Comparison of ENCODE assay signal across 17 cellular contexts in the genomic region with DNA sequence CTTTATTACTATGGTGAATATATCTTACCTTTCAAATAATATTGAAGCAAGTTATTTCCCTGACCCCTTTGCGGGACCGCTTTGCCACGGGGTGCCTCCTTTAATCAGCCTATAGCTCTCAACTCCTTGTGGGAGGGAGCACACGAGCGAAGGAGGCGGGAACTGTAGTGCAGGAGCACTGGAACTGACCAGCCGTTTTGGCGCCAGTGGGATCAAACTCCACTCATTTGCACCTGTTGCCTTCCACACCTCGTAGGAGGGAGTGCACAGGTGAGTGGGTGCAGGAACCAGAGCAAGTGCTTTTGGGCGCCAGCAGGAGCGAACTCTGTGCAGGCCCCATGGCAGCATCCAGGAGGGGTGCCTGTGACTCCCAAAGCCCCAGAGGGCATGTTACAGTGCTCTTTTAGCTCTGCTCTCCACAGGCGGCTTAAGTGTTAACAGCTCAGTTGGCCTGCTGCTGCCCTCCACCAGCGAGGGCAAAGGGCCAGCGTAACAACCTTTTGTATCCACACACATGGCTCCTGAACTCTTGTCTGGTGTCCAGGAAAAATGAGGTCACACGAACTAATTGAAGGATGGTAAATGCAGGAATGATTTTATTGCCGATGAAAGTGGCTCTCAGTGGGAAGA.
DNase-seq lines count a peak whose midpoint lies in the region; ATAC-seq, FAIRE-seq and TF ChIP-seq lines count a peak whose summit lies in the region.
"Had no signal": no experiment of that assay in that cellular context is flagged by ENCODE, and none has a peak within 500 bp of the region (broad histone marks: within the 10 kb centered on the region; RNA-seq: fewer than 3 reads in every experiment).

No MANE protein-coding gene starts in this region.

- no peak for TF ChIP-seq POLR2A in H1 (IDR thresholded peaks at IDR 0.05; ENCODE audit: control extremely low read depth in 1 of 2, low read depth in 2 of 2, low read length in 2 of 2)

- POLR2A ChIA-PET in H1 (lab: Charles Lee; ENCODE audit: partially characterized antibody), result interaction anchor here (0.7 to 1.3 kb wide), 2 partner anchors 10 to 22 kb away, joined by 3 to 6 read pairs; no protein-coding TSS in a partner anchor

- no peak overlapping the region for H3K23ac ChIP-seq in H1 (ENCODE audit: insufficient read length)

- H3K36me3 Mint-ChIP-seq in progenitor cell of endocrine pancreas (ENCODE audit: insufficient read depth), result peaks cover 23% of the 10 kb centered on the region

- no peak overlapping the region for H2BK12ac ChIP-seq in H1 (ENCODE audit: low read depth, low read length)

- H4K91ac ChIP-seq in H1 (replicated peaks; ENCODE audit: insufficient read length, low read length), result peak overlapping the region; percentile 3

- peak; percentile 56 for ATAC-seq in Right ventricle myocardium superior (ENCODE audit: poor library complexity)
- no peak for ATAC-seq in HG02763 (IDR thresholded peaks at IDR 0.05; ENCODE audit: unreplicated experiment)

- no peak overlapping the region for H3K9ac ChIP-seq in H1 (replicated peaks in 1 of 4; ENCODE audit: extremely low read depth in 1 of 4, low read depth in 3 of 4, low read length in 3 of 4)
- H3K9ac ChIP-seq: SK-N-SH had no signal

- H3K4me3 Mint-ChIP-seq in progenitor cell of endocrine pancreas (ENCODE audit: low read depth), result no peak overlapping the region

- TF ChIP-seq EP300 in H1 (IDR thresholded peaks at IDR 0.05; ENCODE audit: borderline replicate concordance in 1 of 2, low read depth in 2 of 2, low read length in 2 of 2), result no peak

- no peak overlapping the region for H4K8ac ChIP-seq in H1 (ENCODE audit: extremely low read depth, insufficient read depth, low read length)

- H4K20me1 ChIP-seq in H1 (replicated peaks in 1 of 2; ENCODE audit: control insufficient read depth in 1 of 2, insufficient read depth in 2 of 2, low read length in 2 of 2), result no peaks in the 10 kb centered on the region

- H3K79me2 ChIP-seq in H1 (ENCODE audit: control insufficient read depth in 1 of 2, insufficient read depth in 2 of 2, low read length in 2 of 2), result no peaks in the 10 kb centered on the region

- CTCF ChIA-PET in H1 (lab: Charles Lee; ENCODE audit: partially characterized antibody), result interaction anchor here (0.9 to 1.9 kb wide), 4 partner anchors 10 to 473 kb away, joined by 3 to 7 read pairs (median 4); no protein-coding TSS in a partner anchor

- no peaks in the 10 kb centered on the region for H3K23me2 ChIP-seq in H1 (ENCODE audit: low read depth, low read length)

- H3K9me3 ChIP-seq in right atrium auricular region (peaks cover 0 to 14% of the 10 kb centered on the region in 2 donors), H1 (ENCODE audit: insufficient read depth in 2 of 2, low read depth in 1 of 2, low read length in 1 of 2) (no peaks in the 10 kb centered on the region)

- H2BK15ac ChIP-seq in H1 (ENCODE audit: low read length), result no peak overlapping the region

- no peak overlapping the region; a peak in 1 of 4 replicates for H3K4me2 ChIP-seq in H1 (ENCODE audit: insufficient read depth in 1 of 2, low read depth in 2 of 2, low read length in 2 of 2)
- H3K4me2 ChIP-seq: SK-N-SH had no signal

- no peak overlapping the region for H3K4me3 ChIP-seq in right atrium auricular region
- H3K4me3 ChIP-seq in H1 (ENCODE audit: extremely low read depth in 1 of 4, insufficient read depth in 2 of 4, low read depth in 3 of 4, low read length in 4 of 4), result no peak overlapping the region

- no peak for DNase-seq in Right ventricle myocardium superior
- no peak for DNase-seq in right atrium auricular region (ENCODE audit: low spot score)
- DNase-seq in NCI-H2029 (lab: John Stamatoyannopoulos, UW), result peak; percentile 53
- peak in 1 of 2 experiments; percentile 52 for DNase-seq in H1 (ENCODE audit: low read depth in 1 of 2, low spot score in 2 of 2)
- DNase-seq in progenitor cell of endocrine pancreas (ENCODE audit: low spot score, unreplicated experiment), result no peak
- DNase-seq in AML-193 (lab: John Stamatoyannopoulos, UW), result no peak
- no peak for DNase-seq in DMS79 (lab: John Stamatoyannopoulos, UW)
- DNase-seq: DMS 273 treated with DMSO at 0.1 percent for 48 hours, HFFc6, Kasumi-1, NCI-H1436 treated with DMSO at 0.1 percent for 48 hours, NCI-H2107, NCI-H345, NCI-H526 treated with DMSO at 0.1 percent for 48 hours, SK-N-SH had no signal

- no peak for FAIRE-seq in H1 (lab: Jason Lieb, UNC)
- FAIRE-seq: GM12891 had no signal

- H3K9me3 Mint-ChIP-seq in progenitor cell of endocrine pancreas (ENCODE audit: low read depth), result peaks cover 7% of the 10 kb centered on the region

- WGBS in H1 (ENCODE audit: extremely low coverage in 1 of 2, insufficient coverage in 1 of 2, insufficient read length in 1 of 2, insufficient replicate concordance in 2 of 2, low coverage in 1 of 2, low lambda C conversion rate in 2 of 2, missing lambda C conversion rate in 1 of 2), 2 experiments, result 86% methylated on average over 16 of the region's 16 CpGs; no CpG with 5 or more reads in 1 of the 2 experiments

- no peaks in the 10 kb centered on the region for H3K27me3 Mint-ChIP-seq in progenitor cell of endocrine pancreas

- H3K27ac Mint-ChIP-seq in progenitor cell of endocrine pancreas, result peak overlapping the region; percentile 71
- H3K27ac Mint-ChIP-seq: HFFc6 had no signal

- H3K4me1 ChIP-seq in right atrium auricular region, result no peaks in the 10 kb centered on the region
- H3K4me1 ChIP-seq in H1 (replicated peaks in 1 of 4; ENCODE audit: control insufficient read depth in 3 of 4, insufficient read depth in 4 of 4, low read length in 3 of 4), result peaks cover 0 to 8% (median 0%) of the 10 kb centered on the region in 4 experiments; a peak in 2 of 7 replicates

- H3K4ac ChIP-seq in H1 (replicated peaks; ENCODE audit: insufficient read length, low read depth, low read length), result no peak overlapping the region

- H2BK120ac ChIP-seq in H1 (replicated peaks; ENCODE audit: low read depth, low read length), result no peak overlapping the region

- H3K18ac ChIP-seq in H1 (ENCODE audit: extremely low read depth, low read length), result 0 out of 2 replicates have a peak overlapping the region, but pooled peaks have one; percentile 48

- H3K56ac ChIP-seq in H1 (replicated peaks; ENCODE audit: insufficient read length, low read depth, low read length), result no peak overlapping the region

- no peak for TF ChIP-seq RAD21 in H1 (IDR thresholded peaks at IDR 0.05 in 1 of 2, conservative IDR thresholded peaks at IDR 0.05 in 1 of 2; ENCODE audit: low read depth in 2 of 2, low read length in 2 of 2)

- no peak overlapping the region for H2AFZ ChIP-seq in H1 (ENCODE audit: low read length)

- no peaks in the 10 kb centered on the region for H3K79me1 ChIP-seq in H1 (ENCODE audit: low read depth, low read length)

- H3K14ac ChIP-seq in H1 (ENCODE audit: insufficient read length), result no peak overlapping the region

- no peak for TF ChIP-seq CTCF in right atrium auricular region (IDR thresholded peaks at IDR 0.05)
- TF ChIP-seq CTCF in H1 (IDR thresholded peaks at IDR 0.05; ENCODE audit: control extremely low read depth in 1 of 3, insufficient read depth in 1 of 3, low read depth in 1 of 3, low read length in 3 of 3), result no peak
- TF ChIP-seq CTCF in progenitor cell of endocrine pancreas (IDR thresholded peaks at IDR 0.05; ENCODE audit: unreplicated experiment), result no peak

- H2BK5ac ChIP-seq in H1 (ENCODE audit: low read depth, low read length), result no peak overlapping the region

- H2AK5ac ChIP-seq in H1 (ENCODE audit: low read depth, low read length), result no peak overlapping the region

- H4K5ac ChIP-seq in H1 (ENCODE audit: insufficient read length, low read depth, low read length), result peak overlapping the region; percentile 65

- H3K27ac ChIP-seq in right atrium auricular region (no peak overlapping the region), H1 (ENCODE audit: low read depth, low read length) (no peak overlapping the region; the same call in 1 of the 2 replicates)

- no peak overlapping the region for H2BK20ac ChIP-seq in H1 (ENCODE audit: low read length)

- H3K4me1 Mint-ChIP-seq in progenitor cell of endocrine pancreas (ENCODE audit: low read depth), result peaks cover 1% of the 10 kb centered on the region

- H3K36me3 ChIP-seq in right atrium auricular region (no peaks in the 10 kb centered on the region), H1 (ENCODE audit: control insufficient read depth in 2 of 4, insufficient read depth in 4 of 4, low read length in 3 of 4) (no peaks in the 10 kb centered on the region)

- intact Hi-C loops in Right ventricle myocardium superior (cut with DNase I), result no loop called here

- H3K27me3 ChIP-seq in right atrium auricular region (no peaks in the 10 kb centered on the region), H1 (replicated peaks in 1 of 4; ENCODE audit: control insufficient read depth in 3 of 4, extremely low read depth in 1 of 4, insufficient read depth in 3 of 4, low read length in 3 of 4) (no peaks in the 10 kb centered on the region)

TF ChIP-seq in H1, 55 proteins besides CTCF, POLR2A, EP300 and RAD21:
- TF ChIP-seq, protein P1, sequence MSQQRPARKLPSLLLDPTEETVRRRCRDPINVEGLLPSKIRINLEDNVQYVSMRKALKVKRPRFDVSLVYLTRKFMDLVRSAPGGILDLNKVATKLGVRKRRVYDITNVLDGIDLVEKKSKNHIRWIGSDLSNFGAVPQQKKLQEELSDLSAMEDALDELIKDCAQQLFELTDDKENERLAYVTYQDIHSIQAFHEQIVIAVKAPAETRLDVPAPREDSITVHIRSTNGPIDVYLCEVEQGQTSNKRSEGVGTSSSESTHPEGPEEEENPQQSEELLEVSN (IDR thresholded peaks at IDR 0.05), result peak; percentile 82
- no peak for TF ChIP-seq POU5F1 (IDR thresholded peaks at IDR 0.05; ENCODE audit: low read depth, low read length)
